In genomic region chr5:40410231-40410861, GRCh38 we compare ENCODE assay signal across 8 cellular contexts.
DNase-seq lines count a peak whose midpoint lies in the region; ATAC-seq and TF ChIP-seq lines count a peak whose summit lies in the region.

No MANE protein-coding gene starts in this region.

- TF ChIP-seq POLR2A in NB4 (IDR thresholded peaks at IDR 0.05; ENCODE audit: extremely low read depth, insufficient read length) = no peak

- peak; percentile 61 to 71 for DNase-seq in AML-193 (lab: John Stamatoyannopoulos, UW)
- DNase-seq in NB4 (ENCODE audit: low read depth) = peak; percentile 83
- peak; percentile 60 for DNase-seq in activated T-cell treated with anti-CD3 and anti-CD28 coated beads for 24 hours (ENCODE audit: low read depth)
- peak; percentile 85 for DNase-seq in glomerular endothelial cell (ENCODE audit: extremely low read depth, low read depth, low spot score)
- peak; percentile 55 for DNase-seq in stimulated activated CD4-positive, alpha-beta T cell treated with anti-CD3 and anti-CD28 coated beads, Interleukin-2, amount 100 ng/mL, for 4 hours (ENCODE audit: low read depth)
- no peak for DNase-seq in HuH-7.5 (ENCODE audit: low spot score)

- ATAC-seq in HG02763 (IDR thresholded peaks at IDR 0.05; ENCODE audit: unreplicated experiment) (no peak), GM21423 (IDR thresholded peaks at IDR 0.05; ENCODE audit: unreplicated experiment) (no peak)

- no peak for TF ChIP-seq CTCF in NB4 (IDR thresholded peaks at IDR 0.05; ENCODE audit: low read depth, low read length)

- H3K4me3 ChIP-seq in NB4 (ENCODE audit: low read depth, low read length) = peak overlapping the region; percentile 49
